In the genomic region with DNA sequence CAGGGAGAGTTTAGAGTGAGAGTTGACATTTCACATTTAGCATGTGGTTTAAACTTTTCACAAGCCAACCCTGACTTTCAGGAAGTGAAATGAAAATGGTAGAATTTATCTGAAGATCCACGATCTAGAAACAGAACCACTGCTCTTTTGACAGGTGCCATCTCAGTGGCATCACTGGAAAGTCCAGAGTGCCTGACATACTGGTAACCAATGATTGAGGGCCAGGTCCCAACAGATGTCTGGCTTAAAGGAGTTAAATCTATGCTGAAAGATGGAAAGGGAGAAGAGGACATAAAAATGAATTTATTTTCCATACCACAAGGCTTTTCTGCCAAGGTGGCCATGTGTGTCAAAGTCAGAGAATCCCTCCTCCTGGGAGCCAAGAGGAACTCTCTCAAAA, we compare ENCODE assay signal across 25 cellular contexts. TPM values are rescaled to one million over a fixed set of nuclear protein-coding genes. Genes with fewer than 3 reads are reported as not detected.
"Had no signal": no experiment of that assay in that cellular context is flagged by ENCODE, and none has a peak within 500 bp of the region (broad histone marks: within the 10 kb centered on the region; RNA-seq: fewer than 3 reads in every experiment).

No MANE protein-coding gene starts in this region.

- H3K9me3 Mint-ChIP-seq: naive B cell, WTC11 had no signal

- H3K36me3 Mint-ChIP-seq: naive B cell, WTC11 had no signal

- H3K27me3 ChIP-seq: pancreas, right lobe of liver, thyroid gland had no signal

- H3K27ac Mint-ChIP-seq: naive B cell, WTC11 had no signal

- DNase-seq: activated CD4-positive, alpha-beta T cell treated with anti-CD3 and anti-CD28 coated beads for 48 hours; activated CD8-positive, alpha-beta memory T cell treated with anti-CD3 and anti-CD28 coated beads for 24 hours; activated CD8-positive, alpha-beta memory T cell treated with anti-CD3 and anti-CD28 coated beads, Interleukin-2, amount 50 U/mL, for 48 hours; activated naive CD4-positive, alpha-beta T cell; amniotic stem cell; effector CD8-positive, alpha-beta T cell; heart right ventricle; mesenchymal stem cell; mucosa of descending colon; naive B cell; pancreas; right lobe of liver; small intestine; stimulated activated CD4-positive, alpha-beta T cell treated with anti-CD3 and anti-CD28 coated beads, Interleukin-15, amount 100 ng/mL, for 24 hours; stimulated activated CD4-positive, alpha-beta T cell treated with anti-CD3 and anti-CD28 coated beads, Interleukin-2, amount 100 ng/mL, for 48 hours; thyroid gland had no signal

- H3K36me3 ChIP-seq: esophagus muscularis mucosa, gastroesophageal sphincter, heart right ventricle, neutrophil, pancreas, right lobe of liver, thyroid gland had no signal

- H3K9me3 ChIP-seq: esophagus muscularis mucosa, gastroesophageal sphincter, heart right ventricle, mucosa of descending colon, neutrophil, pancreas, right lobe of liver, thyroid gland had no signal

- ATAC-seq: gastroesophageal sphincter, heart right ventricle, mucosa of descending colon, pancreas, right lobe of liver, WTC11 had no signal

- H3K4me1 ChIP-seq: esophagus muscularis mucosa, gastroesophageal sphincter, heart right ventricle, pancreas, right lobe of liver, thyroid gland had no signal

- H3K27ac ChIP-seq: esophagus muscularis mucosa, gastroesophageal sphincter, heart right ventricle, neutrophil, pancreas, right lobe of liver, thyroid gland had no signal

- H3K4me1 Mint-ChIP-seq: naive B cell, WTC11 had no signal

- H3K4me3 ChIP-seq: esophagus muscularis mucosa, gastroesophageal sphincter, heart right ventricle, mucosa of descending colon, pancreas, right lobe of liver, thyroid gland had no signal

- H3K4me3 Mint-ChIP-seq: naive B cell, WTC11 had no signal

RNA-seq across cellular contexts. Expression of gene IL36G, which starts 2.7 kb away (rescaled TPM):
- total RNA-seq: cerebellum, esophagus muscularis mucosa, heart right ventricle, liver, mucosa of descending colon, pancreas, pulmonary artery endothelial cell, right lobe of liver, SK-MEL-5, thyroid gland, urinary bladder, WTC11 had no signal
- polyA plus RNA-seq: heart right ventricle, liver, pancreas, small intestine, urinary bladder had no signal

RNA-seq across cellular contexts. Expression of gene IL36A, which starts 24.7 kb away (rescaled TPM):
- total RNA-seq: cerebellum, esophagus muscularis mucosa, heart right ventricle, liver, mucosa of descending colon, pancreas, pulmonary artery endothelial cell, right lobe of liver, SK-MEL-5, thyroid gland, urinary bladder, WTC11 had no signal
- polyA plus RNA-seq: heart right ventricle, liver, pancreas, urinary bladder had no signal
